Comparison of ENCODE assay signal across 8 cellular contexts in the genomic region with DNA sequence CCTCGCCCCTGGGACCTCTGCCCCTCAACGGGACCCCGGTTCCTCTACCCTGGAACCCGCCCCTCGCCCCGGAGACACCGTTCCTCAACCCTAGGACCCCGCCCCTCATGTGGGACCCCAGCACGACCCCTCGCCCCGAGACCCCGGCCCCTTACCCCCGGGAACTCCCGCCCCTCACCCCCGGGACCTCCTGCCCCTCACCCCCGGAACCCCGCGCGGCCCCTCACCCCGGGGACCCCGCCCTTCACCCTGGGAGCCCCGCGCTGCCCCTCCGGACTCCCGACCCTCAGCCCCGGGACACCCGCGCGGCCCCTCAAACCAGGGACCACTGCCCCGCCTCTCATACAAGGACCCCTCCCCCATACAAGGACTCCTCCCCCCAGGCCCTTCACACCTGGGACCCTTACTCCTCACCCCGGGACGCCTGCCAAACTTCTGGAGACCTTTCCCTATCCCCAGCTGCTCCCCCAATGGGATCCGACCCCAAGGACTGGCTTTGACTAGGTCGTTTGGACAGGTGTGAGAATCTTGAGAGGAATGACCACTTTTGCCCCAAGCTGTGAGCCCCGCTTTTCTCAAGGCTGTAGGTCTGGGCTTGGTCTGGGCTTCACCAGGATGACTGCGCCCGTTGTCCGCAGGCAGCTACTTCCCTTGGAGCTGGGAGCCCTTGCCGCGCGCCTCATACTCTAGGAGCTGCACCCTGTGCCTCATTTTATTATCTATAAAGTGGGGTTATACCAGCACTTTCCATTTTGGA. TPM values are rescaled to one million over a fixed set of nuclear protein-coding genes. Genes with fewer than 3 reads are reported as not detected.
A peak's percentile ranks its signal among the peaks of the same experiment; 100 is the strongest.
DNase-seq lines count a peak whose midpoint lies in the region; ATAC-seq and TF ChIP-seq lines count a peak whose summit lies in the region.

No MANE protein-coding gene starts in this region.

- peaks cover 75% of the 10 kb centered on the region for H3K79me2 ChIP-seq in Loucy (ENCODE audit: insufficient read depth, low read length)

- peaks cover 12% of the 10 kb centered on the region for H4K20me1 ChIP-seq in Loucy (ENCODE audit: insufficient read depth, low read length, poor library complexity, severe bottlenecking)

- no peaks in the 10 kb centered on the region for H3K9me3 ChIP-seq in Loucy (ENCODE audit: insufficient read depth, low read depth, low read length)
- no peaks in the 10 kb centered on the region for H3K9me3 ChIP-seq in neutrophil

- H3K4me1 ChIP-seq in Loucy (ENCODE audit: insufficient read depth, low read length, poor library complexity, severe bottlenecking) (peaks cover 62% of the 10 kb centered on the region), neutrophil (ENCODE audit: control insufficient read depth in 1 of 2, insufficient read depth in 1 of 2, low read depth in 1 of 2, low read length in 1 of 2) (peaks cover 36 to 38% of the 10 kb centered on the region in 2 experiments)

- H3K4me3 ChIP-seq in Loucy (ENCODE audit: low read length, poor library complexity, severe bottlenecking) (peak overlapping the region; percentile 90), neutrophil (ENCODE audit: low read depth in 1 of 2, low read length in 1 of 2) (peak overlapping the region; percentile 92 to 97)

- peak overlapping the region in 6 of 7 donors; percentile 54 to 88 (median 79) for H3K27ac Mint-ChIP-seq in CD14-positive monocyte
- H3K27ac Mint-ChIP-seq in activated T-cell treated with anti-CD3 and anti-CD28 coated beads, Interleukin-2, amount 50 U/mL, for 72 hours: peak overlapping the region; percentile 83

- intact Hi-C loops in CD14-positive monocyte (cut with micrococcal nuclease): loop anchor here (5.0 kb wide), 2 partner anchors 137 to 272 kb away; partner anchors contain the start of genes C21orf58 (in 1 of the 2) and PCNT (in 1 of the 2)

- peaks cover 5% of the 10 kb centered on the region; the same call in 1 of the 2 replicates for H3F3A ChIP-seq in Loucy (ENCODE audit: low read depth)

- H3K9me2 ChIP-seq in Loucy (replicated peaks; ENCODE audit: low read depth, low read length): no peaks in the 10 kb centered on the region

- TF ChIP-seq CTCF in CD14-positive monocyte (IDR thresholded peaks at IDR 0.05) (no peak), Loucy (conservative IDR thresholded peaks at IDR 0.05; ENCODE audit: low read length) (no peak), neutrophil (IDR thresholded peaks at IDR 0.05) (no peak)

- H3K4me1 Mint-ChIP-seq in CD14-positive monocyte: peaks cover 50% of the 10 kb centered on the region
- H3K4me1 Mint-ChIP-seq in activated T-cell treated with anti-CD3 and anti-CD28 coated beads, Interleukin-2, amount 50 U/mL, for 72 hours (ENCODE audit: low read depth): peaks cover 53% of the 10 kb centered on the region

- peak overlapping the region; percentile 97 for H2AFZ ChIP-seq in Loucy (ENCODE audit: low read length)

- H3K36me3 ChIP-seq in Loucy (ENCODE audit: insufficient read depth, low read length): no peaks in the 10 kb centered on the region
- H3K36me3 ChIP-seq in neutrophil: peaks cover 9% of the 10 kb centered on the region

- H3K27ac ChIP-seq in neutrophil: peak overlapping the region; percentile 84

- peaks cover 14 to 24% of the 10 kb centered on the region in 2 donors for H3K36me3 Mint-ChIP-seq in CD14-positive monocyte
- peaks cover 8 to 16% of the 10 kb centered on the region in 2 donors for H3K36me3 Mint-ChIP-seq in activated T-cell treated with anti-CD3 and anti-CD28 coated beads, Interleukin-2, amount 50 U/mL, for 72 hours (ENCODE audit: insufficient read depth in 2 of 2)

- peak overlapping the region; percentile 93 for H3K9ac ChIP-seq in Loucy (ENCODE audit: low read depth, low read length, poor library complexity, severe bottlenecking)

- DNase-seq in CD14-positive monocyte (ENCODE audit: low spot score): no peak
- DNase-seq in activated T-cell treated with anti-CD3 and anti-CD28 coated beads, Interleukin-2, amount 50 U/mL, for 72 hours: peak; percentile 16 to 20
- DNase-seq in glomerular visceral epithelial cell (ENCODE audit: extremely low spot score): peak; percentile 50

- ATAC-seq in activated T-cell treated with anti-CD3 and anti-CD28 coated beads, Interleukin-2, amount 50 U/mL, for 72 hours (replicated peaks in 1 of 2): no peak
- ATAC-seq in HG03095 (IDR thresholded peaks at IDR 0.05; ENCODE audit: unreplicated experiment): no peak
- no peak for ATAC-seq in HG03196 (IDR thresholded peaks at IDR 0.05; ENCODE audit: unreplicated experiment)
- ATAC-seq in GM21515 (IDR thresholded peaks at IDR 0.05; ENCODE audit: unreplicated experiment): no peak

- peaks cover 0 to 2% (median 0%) of the 10 kb centered on the region in 3 donors for H3K27me3 Mint-ChIP-seq in CD14-positive monocyte (ENCODE audit: low read depth in 3 of 3)
- no peaks in the 10 kb centered on the region for H3K27me3 Mint-ChIP-seq in activated T-cell treated with anti-CD3 and anti-CD28 coated beads, Interleukin-2, amount 50 U/mL, for 72 hours (ENCODE audit: low read depth)

- peak overlapping the region; percentile 98 for H3K4me2 ChIP-seq in Loucy (ENCODE audit: low read depth, low read length, poor library complexity, severe bottlenecking)

- peak overlapping the region; percentile 91 to 93 for H3K4me3 Mint-ChIP-seq in CD14-positive monocyte
- peak overlapping the region; percentile 90 to 92 for H3K4me3 Mint-ChIP-seq in activated T-cell treated with anti-CD3 and anti-CD28 coated beads, Interleukin-2, amount 50 U/mL, for 72 hours

- no peaks in the 10 kb centered on the region for H3K27me3 ChIP-seq in Loucy (ENCODE audit: insufficient read depth, low read length, poor library complexity, severe bottlenecking)
- H3K27me3 ChIP-seq in neutrophil: no peaks in the 10 kb centered on the region

- H3K9me3 Mint-ChIP-seq in CD14-positive monocyte: no peaks in the 10 kb centered on the region
- H3K9me3 Mint-ChIP-seq in activated T-cell treated with anti-CD3 and anti-CD28 coated beads, Interleukin-2, amount 50 U/mL, for 72 hours: no peaks in the 10 kb centered on the region

RNA-seq across cellular contexts. Expression of gene DIP2A, which starts 0.8 kb away (rescaled TPM):
- polyA plus RNA-seq in CD14-positive monocyte: 1 to 10 TPM; 4.6 to 6.1 TPM
- total RNA-seq in activated T-cell treated with anti-CD3 and anti-CD28 coated beads, Interleukin-2, amount 50 U/mL, for 72 hours: 10 to 100 TPM; 50.1 to 53.4 TPM
